In genomic region chr20:53152228-53152627, GRCh38 we compare ENCODE assay signal across 28 cellular contexts.
"Had no signal": no experiment of that assay in that cellular context is flagged by ENCODE, and none has a peak within 500 bp of the region (broad histone marks: within the 10 kb centered on the region; RNA-seq: fewer than 3 reads in every experiment).

No MANE protein-coding gene starts in this region.

- H3K79me2 ChIP-seq: parathyroid adenoma had no signal

- H3K9me3 ChIP-seq: ovary, psoas muscle, spleen, suprapubic skin, testis, tibial artery, transverse colon, upper lobe of right lung, uterus had no signal

- H2AFZ ChIP-seq: neural progenitor cell had no signal

- DNase-seq: naive thymus-derived CD4-positive, alpha-beta T cell; natural killer cell; ovary; posterior cingulate gyrus; psoas muscle; right cardiac atrium; spleen; stimulated activated CD4-positive, alpha-beta T cell treated with anti-CD3 and anti-CD28 coated beads, Interleukin-12 subunit alpha, Interleukin-12 subunit beta, amount 100 ng/mL, for 4 hours; stimulated activated CD4-positive, alpha-beta T cell treated with anti-CD3 and anti-CD28 coated beads, Interleukin-1b, Interleukin-23, amount 100 ng/mL, for 48 hours; stimulated activated CD4-positive, alpha-beta T cell treated with anti-CD3 and anti-CD28 coated beads, Interleukin-4, amount 100 ng/mL, for 1 hour; stimulated activated CD4-positive, alpha-beta T cell treated with anti-CD3 and anti-CD28 coated beads, Interleukin-4, amount 100 ng/mL, for 4 hours; stimulated activated CD8-positive, alpha-beta memory T cell treated with anti-CD3 and anti-CD28 coated beads, Interleukin-4, amount 100 ng/mL, for 48 hours; stimulated activated naive CD4-positive, alpha-beta T cell; stimulated activated naive CD8-positive, alpha-beta T cell treated with anti-CD3 and anti-CD28 coated beads, Interleukin-15, amount 100 ng/mL, for 72 hours; stimulated activated naive CD8-positive, alpha-beta T cell treated with anti-CD3 and anti-CD28 coated beads, Interleukin-15, Interleukin-2, amounts not matched to agents 100 U/mL and 50 U/mL, for 24 hours; substantia nigra; testis; tibial artery; transverse colon; upper lobe of right lung; uterus had no signal

- H3K27ac ChIP-seq: neural progenitor cell, ovary, parathyroid adenoma, psoas muscle, skin epidermis, spleen, suprapubic skin, testis, tibial artery, transverse colon, upper lobe of right lung, uterus had no signal

- H3K4me3 ChIP-seq: neural progenitor cell, ovary, psoas muscle, skin epidermis, smooth muscle cell, spleen, suprapubic skin, testis, tibial artery, transverse colon, upper lobe of right lung, uterus had no signal

- H3K4me2 ChIP-seq: neural progenitor cell, smooth muscle cell had no signal

- H3K27me3 ChIP-seq: neural progenitor cell, ovary, spleen, suprapubic skin, testis, tibial artery, transverse colon, upper lobe of right lung, uterus had no signal

- H3K36me3 ChIP-seq: neural progenitor cell, ovary, spleen, suprapubic skin, tibial artery, transverse colon, upper lobe of right lung, uterus had no signal

- H3K4me1 ChIP-seq: psoas muscle, tibial artery, upper lobe of right lung, uterus had no signal

- H3K9ac ChIP-seq: neural progenitor cell, parathyroid adenoma had no signal

- ATAC-seq: naive thymus-derived CD4-positive, alpha-beta T cell; natural killer cell; psoas muscle; right cardiac atrium; sciatic nerve; stimulated activated memory B cell treated with anti-CD40 and anti-IgM and Interleukin-4, amounts not matched to agents 10 μg/mL and 1 μg/mL and 100 μg/mL, for 72 hours; stimulated activated naive CD8-positive, alpha-beta T cell treated with anti-CD3 and anti-CD28 coated beads, Interleukin-15, amount 100 ng/mL, for 72 hours; stimulated activated naive CD8-positive, alpha-beta T cell treated with anti-CD3 and anti-CD28 coated beads, Interleukin-15, Interleukin-2, amounts not matched to agents 100 U/mL and 50 U/mL, for 24 hours; upper lobe of right lung had no signal
